Comparison of ENCODE assay signal across 28 cellular contexts in genomic region chr7:41756783-41757182, GRCh38. TPM values are rescaled to one million over a fixed set of nuclear protein-coding genes. Genes with fewer than 3 reads are reported as not detected.
"Had no signal": no experiment of that assay in that cellular context is flagged by ENCODE, and none has a peak within 500 bp of the region (broad histone marks: within the 10 kb centered on the region; RNA-seq: fewer than 3 reads in every experiment).

No MANE protein-coding gene starts in this region.

- H3K36me3 Mint-ChIP-seq: activated naive CD8-positive, alpha-beta T cell had no signal

- H3K4me3 ChIP-seq: adrenal gland, body of pancreas had no signal

- H3K27ac Mint-ChIP-seq: activated B cell treated with CpG ODN at 0.5 μM for 24 hours; activated CD8-positive, alpha-beta T cell treated with anti-CD3 and anti-CD28 coated beads for 36 hours; activated naive CD8-positive, alpha-beta T cell; activated T-helper 17 cell treated with anti-CD3 and anti-CD28 coated beads, Interleukin-2, amount 50 U/mL, for 72 hours; T-helper 1 cell treated with Interleukin-12 subunit alpha and Interleukin-12 subunit beta and Interleukin-4 antibody, amounts not matched to agents 30 μg/mL and 1 μg/mL, for 36 hours had no signal

- H3K27me3 ChIP-seq: adrenal gland, body of pancreas had no signal

- H3K4me1 Mint-ChIP-seq: activated B cell treated with CpG ODN at 0.5 μM for 24 hours; activated T-helper 17 cell treated with anti-CD3 and anti-CD28 coated beads, Interleukin-2, amount 50 U/mL, for 72 hours had no signal

- H3K9me3 ChIP-seq: adrenal gland, body of pancreas had no signal

- DNase-seq: activated B cell treated with CpG ODN at 0.5 μM for 24 hours; activated CD4-positive, alpha-beta T cell treated with anti-CD3 and anti-CD28 coated beads for 48 hours; activated CD4-positive, alpha-beta T cell treated with anti-CD3 and anti-CD28 coated beads, Interleukin-2, amount 50 U/mL, for 1 hour; activated CD4-positive, alpha-beta T cell treated with anti-CD3 and anti-CD28 coated beads, Interleukin-2, amount 50 U/mL, for 48 hours; activated CD8-positive, alpha-beta memory T cell treated with anti-CD3 and anti-CD28 coated beads for 24 hours; activated CD8-positive, alpha-beta T cell treated with anti-CD3 and anti-CD28 coated beads for 36 hours; activated effector memory CD4-positive, alpha-beta T cell treated with Interleukin-2 at 50 U/mL for 16 hours; activated gamma-delta T cell treated with Interleukin-2 at 50 U/mL for 16 hours; activated naive CD4-positive, alpha-beta T cell treated with anti-CD3 and anti-CD28 coated beads, Interleukin-2, amount 50 U/mL, for 16 hours; activated naive CD4-positive, alpha-beta T cell treated with Interleukin-2 at 50 U/mL for 16 hours; activated T-cell treated with anti-CD3 and anti-CD28 coated beads, Interleukin-2, amount 50 U/mL, for 4 hours; adrenal gland; amygdala; aorta; body of pancreas; caudate nucleus; cortex of kidney; effector CD8-positive, alpha-beta T cell; foreskin fibroblast; head of caudate nucleus; T-helper 9 cell; WERI-Rb-1 had no signal

- ATAC-seq: activated CD4-positive, CD25-positive, alpha-beta regulatory T cell treated with anti-CD3 and anti-CD28 coated beads, Interleukin-2, amount 50 U/mL, for 24 hours; activated CD8-positive, alpha-beta T cell treated with anti-CD3 and anti-CD28 coated beads for 36 hours; activated T-cell treated with anti-CD3 and anti-CD28 coated beads, Interleukin-2, amount 50 U/mL, for 4 hours; activated T-helper 17 cell treated with anti-CD3 and anti-CD28 coated beads, Interleukin-2, amount 50 U/mL, for 72 hours; body of pancreas; esophagus mucosa had no signal

- H3K27me3 Mint-ChIP-seq: activated B cell treated with CpG ODN at 0.5 μM for 24 hours; activated naive CD8-positive, alpha-beta T cell; activated T-helper 17 cell treated with anti-CD3 and anti-CD28 coated beads, Interleukin-2, amount 50 U/mL, for 72 hours had no signal

- H3K27ac ChIP-seq: adrenal gland, body of pancreas, WERI-Rb-1 had no signal

- H3K36me3 ChIP-seq: adrenal gland, WERI-Rb-1 had no signal

- H3K4me1 ChIP-seq: adrenal gland, body of pancreas had no signal

- H3K4me3 Mint-ChIP-seq: activated B cell treated with CpG ODN at 0.5 μM for 24 hours; activated CD8-positive, alpha-beta T cell treated with anti-CD3 and anti-CD28 coated beads for 36 hours; activated naive CD8-positive, alpha-beta T cell; activated T-cell treated with anti-CD3 and anti-CD28 coated beads, Interleukin-2, amount 50 U/mL, for 4 hours; activated T-helper 17 cell treated with anti-CD3 and anti-CD28 coated beads, Interleukin-2, amount 50 U/mL, for 72 hours; T-helper 1 cell treated with Interleukin-12 subunit alpha and Interleukin-12 subunit beta and Interleukin-4 antibody, amounts not matched to agents 30 μg/mL and 1 μg/mL, for 36 hours had no signal

RNA-seq across cellular contexts. Expression of gene INHBA, which starts 53.9 kb away (rescaled TPM):
- total RNA-seq: activated CD8-positive, alpha-beta T cell treated with anti-CD3 and anti-CD28 coated beads for 36 hours; activated T-helper 17 cell treated with anti-CD3 and anti-CD28 coated beads, Interleukin-2, amount 50 U/mL, for 72 hours; T-helper 2 cell treated with Interferon-gamma antibody and Interleukin-4, amounts not matched to agents 100 ng/mL and 5 ng/mL, for 36 hours had no signal
